Comparison of ENCODE assay signal across 25 cellular contexts in genomic region chr3:167908745-167909442, GRCh38.
"Had no signal": no experiment of that assay in that cellular context is flagged by ENCODE, and none has a peak within 500 bp of the region (broad histone marks: within the 10 kb centered on the region; RNA-seq: fewer than 3 reads in every experiment).

No MANE protein-coding gene starts in this region.

- H3K36me3 Mint-ChIP-seq: naive B cell; natural killer cell treated with Interleukin-12 subunit alpha and Interleukin-12 subunit beta and Interleukin-15 and Interleukin-18, amount 100 ng/mL, for 72 hours; stimulated activated memory B cell treated with anti-CD40 and anti-IgM and Interleukin-4, amounts not matched to agents 10 μg/mL and 1 μg/mL and 100 μg/mL, for 72 hours had no signal

- H3K4me3 ChIP-seq: dorsolateral prefrontal cortex, heart left ventricle, lower lobe of right lung, prostate gland, right atrium auricular region, sigmoid colon, spleen, testis, tibial artery, upper lobe of left lung, uterus had no signal

- H3K9me3 ChIP-seq: heart left ventricle, lower lobe of right lung, prostate gland, right atrium auricular region, sigmoid colon, spleen, testis, tibial artery, upper lobe of left lung, uterus had no signal

- H3K4me1 ChIP-seq: lower lobe of right lung, prostate gland, right atrium auricular region, sigmoid colon, spleen, testis, tibial artery, upper lobe of left lung, uterus had no signal

- H3K27ac ChIP-seq: dorsolateral prefrontal cortex, heart left ventricle, lower lobe of right lung, prostate gland, right atrium auricular region, sigmoid colon, spleen, testis, tibial artery, upper lobe of left lung, uterus had no signal

- H3K9me3 Mint-ChIP-seq: stimulated activated memory B cell treated with anti-CD40 and anti-IgM and Interleukin-4, amounts not matched to agents 10 μg/mL and 1 μg/mL and 100 μg/mL, for 72 hours had no signal

- H3K4me1 Mint-ChIP-seq: naive B cell; stimulated activated memory B cell treated with anti-CD40 and anti-IgM and Interleukin-4, amounts not matched to agents 10 μg/mL and 1 μg/mL and 100 μg/mL, for 72 hours had no signal

- H3K27ac Mint-ChIP-seq: natural killer cell treated with Interleukin-12 subunit alpha and Interleukin-12 subunit beta and Interleukin-15 and Interleukin-18, amount 100 ng/mL, for 72 hours; stimulated activated memory B cell treated with anti-CD40 and anti-IgM and Interleukin-4, amounts not matched to agents 10 μg/mL and 1 μg/mL and 100 μg/mL, for 72 hours had no signal

- H3K27me3 ChIP-seq: heart left ventricle, right atrium auricular region, sigmoid colon, spleen, testis, tibial artery, upper lobe of left lung, uterus had no signal

- ATAC-seq: heart left ventricle; left cardiac atrium; left ventricle myocardium superior; lower lobe of right lung; natural killer cell treated with Interleukin-12 subunit alpha and Interleukin-12 subunit beta and Interleukin-15 and Interleukin-18, amount 100 ng/mL, for 72 hours; stimulated activated memory B cell treated with anti-CD40 and anti-IgM and Interleukin-4, amounts not matched to agents 10 μg/mL and 1 μg/mL and 100 μg/mL, for 72 hours; stimulated activated naive CD8-positive, alpha-beta T cell treated with anti-CD3 and anti-CD28 coated beads, Interleukin-15, Interleukin-2, amounts not matched to agents 100 U/mL and 50 U/mL, for 24 hours had no signal

- H3K36me3 ChIP-seq: lower lobe of right lung, prostate gland, right atrium auricular region, sigmoid colon, spleen, tibial artery, upper lobe of left lung, uterus had no signal

- FAIRE-seq: colon, frontal cortex, islet of Langerhans had no signal

- DNase-seq: dorsolateral prefrontal cortex; effector CD4-positive, alpha-beta T cell; heart left ventricle; hippocampal formation; left cardiac atrium; left ventricle myocardium superior; lower lobe of right lung; naive B cell; sigmoid colon; spleen; stimulated activated CD4-positive, alpha-beta T cell treated with anti-CD3 and anti-CD28 coated beads, Interleukin-4, amount 100 ng/mL, for 4 hours; stimulated activated naive CD8-positive, alpha-beta T cell treated with anti-CD3 and anti-CD28 coated beads, Interleukin-15, Interleukin-2, amounts not matched to agents 100 U/mL and 50 U/mL, for 24 hours; substantia nigra; testis; tibial artery; uterus had no signal

- H3K4me3 Mint-ChIP-seq: naive B cell; natural killer cell treated with Interleukin-12 subunit alpha and Interleukin-12 subunit beta and Interleukin-15 and Interleukin-18, amount 100 ng/mL, for 72 hours; neural crest cell; stimulated activated memory B cell treated with anti-CD40 and anti-IgM and Interleukin-4, amounts not matched to agents 10 μg/mL and 1 μg/mL and 100 μg/mL, for 72 hours had no signal
